ENCODE assay signal across 8 cellular contexts in genomic region chr6:169831450-169832246, GRCh38.
DNase-seq lines count a peak whose midpoint lies in the region; ATAC-seq, FAIRE-seq and TF ChIP-seq lines count a peak whose summit lies in the region.

No MANE protein-coding gene starts in this region.

- no peaks in the 10 kb centered on the region for H4K20me1 ChIP-seq in endothelial cell of umbilical vein (replicated peaks; ENCODE audit: control insufficient read depth, extremely low read depth, insufficient read depth, low read length)

- H3K27me3 ChIP-seq in endothelial cell of umbilical vein (ENCODE audit: control insufficient read depth in 2 of 2, insufficient read depth in 2 of 2, low read length in 2 of 2): peaks cover 0 to 1% of the 10 kb centered on the region in 2 experiments

- no peak for TF ChIP-seq POLR2A in endothelial cell of umbilical vein (IDR thresholded peaks at IDR 0.05; ENCODE audit: low read depth, low read length)

- peak; percentile 56 for DNase-seq in GM12865 (ENCODE audit: low read depth)
- DNase-seq in NOMO-1 (lab: John Stamatoyannopoulos, UW; ENCODE audit: unreplicated experiment in 2 of 2): peak; percentile 34 to 36
- peak; percentile 94 for DNase-seq in activated CD8-positive, alpha-beta memory T cell treated with anti-CD3 and anti-CD28 coated beads, Interleukin-2, amount 50 U/mL, for 48 hours
- peak; percentile 77 for DNase-seq in endothelial cell of umbilical vein (ENCODE audit: low read depth, low spot score)
- peak; percentile 80 for DNase-seq in mucosa of gallbladder (ENCODE audit: low spot score)
- DNase-seq in stimulated activated CD8-positive, alpha-beta memory T cell treated with anti-CD3 and anti-CD28 coated beads, Interleukin-4, amount 100 ng/mL, for 1 hour (ENCODE audit: low read depth in 2 of 2, low spot score in 1 of 2): peak; percentile 49 to 59

- H3K27ac ChIP-seq in endothelial cell of umbilical vein (ENCODE audit: insufficient read depth, low read depth, low read length): no peak overlapping the region

- no TSS peak for BruUV-seq in endothelial cell of umbilical vein (replicated peaks; lab: Mats Ljungman, UMichigan)

- TF ChIP-seq CTCF in GM12865 (IDR thresholded peaks at IDR 0.05; ENCODE audit: insufficient read depth, low read depth, low read length, missing control alignments) (peak; percentile 81), endothelial cell of umbilical vein (IDR thresholded peaks at IDR 0.05; ENCODE audit: extremely low read depth in 1 of 2, insufficient read depth in 1 of 2, low read depth in 1 of 2, low read length in 2 of 2) (peak; percentile 85 to 93)

- H3K9me3 ChIP-seq in endothelial cell of umbilical vein (replicated peaks; ENCODE audit: control insufficient read depth, insufficient read depth, low read length): no peaks in the 10 kb centered on the region

- H3K9ac ChIP-seq in endothelial cell of umbilical vein (replicated peaks; ENCODE audit: extremely low read depth, insufficient read depth, low read length): no peak overlapping the region

- ATAC-seq in HG03378 (IDR thresholded peaks at IDR 0.05; ENCODE audit: unreplicated experiment) (peak; percentile 72), HG02973 (IDR thresholded peaks at IDR 0.05; ENCODE audit: unreplicated experiment) (no peak)

- H3K4me2 ChIP-seq in endothelial cell of umbilical vein (ENCODE audit: insufficient read depth, low read length): peak overlapping the region; percentile 40

- intact Hi-C loops in endothelial cell of umbilical vein (cut with micrococcal nuclease): loop anchor here (1.0 to 10.0 kb wide), 13 partner anchors 20 to 699 kb away; partner anchors contain the start of genes DLL1 and FAM120B

- POLR2A ChIA-PET in endothelial cell of umbilical vein (lab: Charles Lee): no interaction called here

- CTCF ChIA-PET in endothelial cell of umbilical vein (lab: Charles Lee): interaction anchor here (0.5 to 3.9 kb wide), 125 partner anchors 8 to 938 kb away, joined by 3 to 120 read pairs (median 5); partner anchors contain the start of genes DLL1 and TBP

- H3K4me1 ChIP-seq in endothelial cell of umbilical vein (ENCODE audit: control insufficient read depth, extremely low read depth, insufficient read depth, low read length): peaks cover 14% of the 10 kb centered on the region

- H3K4me3 ChIP-seq in GM12865 (ENCODE audit: low read depth, low read length): no peak overlapping the region
- no peak overlapping the region for H3K4me3 ChIP-seq in endothelial cell of umbilical vein (replicated peaks in 1 of 3; ENCODE audit: insufficient read depth in 1 of 3, low read depth in 1 of 3, low read length in 3 of 3)

- no peaks in the 10 kb centered on the region for H3K79me2 ChIP-seq in endothelial cell of umbilical vein (ENCODE audit: control insufficient read depth, insufficient read depth, low read length)

- no peaks in the 10 kb centered on the region for H3K36me3 ChIP-seq in endothelial cell of umbilical vein (ENCODE audit: control insufficient read depth in 2 of 2, extremely low read depth in 1 of 2, insufficient read depth in 2 of 2, low read length in 2 of 2)

- peak; percentile 91 for FAIRE-seq in endothelial cell of umbilical vein (lab: Jason Lieb, UNC)

- dilution Hi-C loops in endothelial cell of umbilical vein (cut with MboI; ENCODE audit: extremely low pct_ligation_motif_present, low sequenced_read_pairs): no loop called here

- peak overlapping the region; percentile 37 for H2AFZ ChIP-seq in endothelial cell of umbilical vein (ENCODE audit: low read depth, low read length)

- no peaks in the 10 kb centered on the region for H3K9me1 ChIP-seq in endothelial cell of umbilical vein (replicated peaks; ENCODE audit: control insufficient read depth, extremely low read depth, insufficient read depth, low read length)

TF ChIP-seq in endothelial cell of umbilical vein, 7 proteins besides CTCF, POLR2A, EP300 and RAD21:
- TF ChIP-seq FOS (IDR thresholded peaks at IDR 0.05; ENCODE audit: borderline replicate concordance, insufficient read depth, low read length): peak; percentile 2
- TF ChIP-seq JUN (IDR thresholded peaks at IDR 0.05; ENCODE audit: borderline replicate concordance, insufficient read depth, insufficient read length, low read depth): no peak

Comparison
In these comparisons a context has a peak if more than half of its experiments do, and no peak if none do; other contexts are left out.
1. DNase-seq: peak in every context shown above with its lines; median percentile 94 in activated CD8-positive, alpha-beta memory T cell treated with anti-CD3 and anti-CD28 coated beads, Interleukin-2, amount 50 U/mL, for 48 hours; 80 in mucosa of gallbladder; 77 in endothelial cell of umbilical vein; 56 in GM12865; 54 in stimulated activated CD8-positive, alpha-beta memory T cell treated with anti-CD3 and anti-CD28 coated beads, Interleukin-4, amount 100 ng/mL, for 1 hour; 35 in NOMO-1.